In genomic region chr1:58035523-58035922, GRCh38 we compare ENCODE assay signal across 14 cellular contexts.
DNase-seq lines count a peak whose midpoint lies in the region; ATAC-seq and TF ChIP-seq lines count a peak whose summit lies in the region.
"Had no signal": no experiment of that assay in that cellular context is flagged by ENCODE, and none has a peak within 500 bp of the region (broad histone marks: within the 10 kb centered on the region; RNA-seq: fewer than 3 reads in every experiment).

No MANE protein-coding gene starts in this region.

- no peak overlapping the region for H3K9ac ChIP-seq in GM23248

- no peaks in the 10 kb centered on the region for H3K79me2 ChIP-seq in GM23248 (ENCODE audit: insufficient read depth)

- no peak overlapping the region for H2AFZ ChIP-seq in GM23248

- in situ Hi-C loops in GM23248 (cut with MboI), result loop anchor here (25.0 kb wide), 1 partner anchor 598 kb away; no protein-coding TSS in a partner anchor

- H3K27ac ChIP-seq in GM23248, result no peak overlapping the region
- H3K27ac ChIP-seq in RWPE1, result no peak overlapping the region
- no peak overlapping the region for H3K27ac ChIP-seq in foreskin keratinocyte

- H3K27me3 ChIP-seq in GM23248 (replicated peaks; ENCODE audit: insufficient read depth) (0 out of 2 replicates have a peak, but pooled peaks cover 4% of the 10 kb centered on the region), foreskin keratinocyte (peaks cover 27% of the 10 kb centered on the region)

- no peaks in the 10 kb centered on the region for H3K36me3 Mint-ChIP-seq in progenitor cell of endocrine pancreas (ENCODE audit: insufficient read depth)
- H3K36me3 Mint-ChIP-seq: activated naive CD4-positive, alpha-beta T cell treated with anti-CD3 and anti-CD28 coated beads, Interleukin-2, amount 10 ng/mL, durations not matched to agents 7 days and 5 days; CD4-positive, alpha-beta memory T cell had no signal

- no peaks in the 10 kb centered on the region for H3K36me3 ChIP-seq in GM23248 (ENCODE audit: low read depth)

- no peaks in the 10 kb centered on the region for H4K20me1 ChIP-seq in GM23248 (ENCODE audit: insufficient read depth)

- H3F3A ChIP-seq in GM23248 (ENCODE audit: insufficient read depth), result no peaks in the 10 kb centered on the region

- H3K9me3 Mint-ChIP-seq in progenitor cell of endocrine pancreas (ENCODE audit: low read depth), result no peaks in the 10 kb centered on the region
- H3K9me3 Mint-ChIP-seq: activated naive CD4-positive, alpha-beta T cell treated with anti-CD3 and anti-CD28 coated beads, Interleukin-2, amount 10 ng/mL, durations not matched to agents 7 days and 5 days had no signal

- H3K4me1 Mint-ChIP-seq in progenitor cell of endocrine pancreas (ENCODE audit: low read depth), result no peaks in the 10 kb centered on the region
- H3K4me1 Mint-ChIP-seq: activated naive CD4-positive, alpha-beta T cell treated with anti-CD3 and anti-CD28 coated beads, Interleukin-2, amount 10 ng/mL, durations not matched to agents 7 days and 5 days; CD4-positive, alpha-beta memory T cell had no signal

- H3K4me3 ChIP-seq in GM23248, result no peak overlapping the region

- TF ChIP-seq CTCF in RWPE1 (conservative IDR thresholded peaks at IDR 0.05; ENCODE audit: low read depth) (no peak), foreskin keratinocyte (conservative IDR thresholded peaks at IDR 0.05) (peak; percentile 47), progenitor cell of endocrine pancreas (IDR thresholded peaks at IDR 0.05; ENCODE audit: unreplicated experiment) (no peak)

- no peak overlapping the region for H3K4me3 Mint-ChIP-seq in progenitor cell of endocrine pancreas (ENCODE audit: low read depth)
- H3K4me3 Mint-ChIP-seq: activated naive CD4-positive, alpha-beta T cell treated with anti-CD3 and anti-CD28 coated beads, Interleukin-2, amount 10 ng/mL, durations not matched to agents 7 days and 5 days; CD4-positive, alpha-beta memory T cell had no signal

- POLR2A ChIA-PET in RWPE1 (lab: Yijun Ruan, JAX; ENCODE audit: low non-redundant PET), result no interaction called here

- no peaks in the 10 kb centered on the region for H3K9me2 ChIP-seq in GM23248 (ENCODE audit: insufficient read depth)

- H3K4me2 ChIP-seq in GM23248 (ENCODE audit: unreplicated experiment), result no peak overlapping the region

- CTCF ChIA-PET in RWPE1 (lab: Yijun Ruan, JAX), result no interaction called here

- H3K4me1 ChIP-seq in GM23248 (ENCODE audit: insufficient read depth) (no peaks in the 10 kb centered on the region), foreskin keratinocyte (no peaks in the 10 kb centered on the region)

- ATAC-seq in foreskin keratinocyte (peak; percentile 18), GM18870 (IDR thresholded peaks at IDR 0.05; ENCODE audit: unreplicated experiment) (no peak), HG03196 (IDR thresholded peaks at IDR 0.05; ENCODE audit: unreplicated experiment) (no peak)
- ATAC-seq: PC-3 had no signal

- DNase-seq in D341Med (ENCODE audit: low spot score) (peak; percentile 52), GM23248 (peak; percentile 32), RWPE1 (ENCODE audit: low spot score) (peak; percentile 3), foreskin keratinocyte (no peak), progenitor cell of endocrine pancreas (ENCODE audit: low spot score, unreplicated experiment) (no peak), T-helper 2 cell (no peak)
- DNase-seq: activated naive CD4-positive, alpha-beta T cell treated with anti-CD3 and anti-CD28 coated beads, Interleukin-2, amount 10 ng/mL, durations not matched to agents 7 days and 5 days; CD4-positive, alpha-beta memory T cell; cerebellar nuclear complex; NCI-H2029; PC-3; retina had no signal

- 3 to 5% methylated on average over 2 of the region's 2 CpGs for WGBS in GM23248 (ENCODE audit: low coverage in 1 of 2, low lambda C conversion rate in 2 of 2, missing lambda C conversion rate in 2 of 2), 2 experiments

- no peaks in the 10 kb centered on the region for H3K9me3 ChIP-seq in GM23248 (ENCODE audit: low read depth)

- no peak overlapping the region for H3K27ac Mint-ChIP-seq in progenitor cell of endocrine pancreas
- H3K27ac Mint-ChIP-seq: CD4-positive, alpha-beta memory T cell had no signal

- peaks cover 28% of the 10 kb centered on the region for H3K27me3 Mint-ChIP-seq in progenitor cell of endocrine pancreas

Comparison
In these comparisons a context has a peak if more than half of its experiments do, and no peak if none do; other contexts are left out.
1. DNase-seq: peak in D341Med (single experiment), GM23248 (single experiment) and RWPE1 (single experiment); none in foreskin keratinocyte (0 of 2), progenitor cell of endocrine pancreas (single experiment) and T-helper 2 cell (0 of 5).